ENCODE assay signal across 14 cellular contexts in the genomic region with DNA sequence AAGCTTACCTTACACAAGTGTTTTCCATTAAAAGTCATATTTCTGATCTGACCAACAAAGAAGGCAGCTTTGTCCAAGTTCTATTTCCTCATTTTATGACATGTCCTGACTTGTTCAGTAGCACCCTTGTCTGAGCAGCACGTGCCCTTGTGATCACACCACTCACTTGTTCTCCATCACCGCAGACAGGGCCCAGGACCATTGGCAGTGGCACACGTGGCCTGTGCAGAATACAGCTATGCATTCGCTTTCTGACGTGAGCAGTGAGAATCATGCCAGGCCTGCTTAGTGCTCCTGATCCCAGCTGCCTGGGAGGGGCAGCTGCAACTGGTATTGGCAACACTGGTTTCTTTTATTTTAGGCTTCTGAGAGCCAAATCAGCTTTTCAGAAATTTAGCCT.
A peak's percentile ranks its signal among the peaks of the same experiment; 100 is the strongest.
DNase-seq lines count a peak whose midpoint lies in the region; ATAC-seq lines count a peak whose summit lies in the region.
"Had no signal": no experiment of that assay in that cellular context is flagged by ENCODE, and none has a peak within 500 bp of the region (broad histone marks: within the 10 kb centered on the region; RNA-seq: fewer than 3 reads in every experiment).

No MANE protein-coding gene starts in this region.

- intact Hi-C loops in Right ventricle myocardium inferior (cut with DNase I) = no loop called here

- no peaks in the 10 kb centered on the region for H3K9me3 ChIP-seq in GM23248 (ENCODE audit: low read depth)
- H3K9me3 ChIP-seq: SJSA1 had no signal

- H3K4me2 ChIP-seq in GM23248 (ENCODE audit: unreplicated experiment) = no peak overlapping the region

- H3K4me3 ChIP-seq in GM23248 = no peak overlapping the region
- H3K4me3 ChIP-seq: SJSA1 had no signal

- H3K36me3 ChIP-seq in GM23248 (ENCODE audit: low read depth) = no peaks in the 10 kb centered on the region
- H3K36me3 ChIP-seq: SJSA1 had no signal

- H3K27ac ChIP-seq in GM23248 = no peak overlapping the region
- H3K27ac ChIP-seq: SJSA1 had no signal

- no peak for DNase-seq in GM23248
- peak; percentile 24 for DNase-seq in UCSD-AML1 (lab: John Stamatoyannopoulos, UW; ENCODE audit: unreplicated experiment)
- peak; percentile 72 for DNase-seq in Right ventricle myocardium inferior (ENCODE audit: missing footprints)
- DNase-seq in pons (ENCODE audit: low spot score) = peak; percentile 68
- no peak for DNase-seq in stimulated activated CD4-positive, alpha-beta T cell treated with anti-CD3 and anti-CD28 coated beads, Interleukin-12 subunit alpha, Interleukin-12 subunit beta, amount 100 ng/mL, for 4 hours
- DNase-seq in cortex of kidney (lab: John Stamatoyannopoulos, UW) = no peak
- DNase-seq in iPS-NIHi7 (ENCODE audit: extremely low spot score) = no peak
- DNase-seq in epidermal melanocyte (ENCODE audit: insufficient read length, low spot score) = no peak
- DNase-seq: activated T-cell treated with anti-CD3 and anti-CD28 coated beads, Interleukin-2, amount 50 U/mL, for 24 hours; erythroblast; NCI-H1092; NCI-H526 treated with DMSO at 0.1 percent for 48 hours; stimulated activated naive CD4-positive, alpha-beta T cell treated with Interleukin-2 at 50 U/mL for 16 hours had no signal

- in situ Hi-C loops in GM23248 (cut with MboI) = no loop called here

- no peaks in the 10 kb centered on the region for H4K20me1 ChIP-seq in GM23248 (ENCODE audit: insufficient read depth)

- peak overlapping the region; percentile 32 for H2AFZ ChIP-seq in GM23248

- H3K9ac ChIP-seq in GM23248 = no peak overlapping the region

- no peaks in the 10 kb centered on the region for H3K9me2 ChIP-seq in GM23248 (ENCODE audit: insufficient read depth)

- no peaks in the 10 kb centered on the region for H3K79me2 ChIP-seq in GM23248 (ENCODE audit: insufficient read depth)

- WGBS in GM23248 (ENCODE audit: low coverage in 1 of 2, low lambda C conversion rate in 2 of 2, missing lambda C conversion rate in 2 of 2), 2 experiments = 50 to 70% methylated on average over 5 of the region's 5 CpGs

- H3K27me3 ChIP-seq in GM23248 (replicated peaks; ENCODE audit: insufficient read depth) = no peaks in the 10 kb centered on the region
- H3K27me3 ChIP-seq: SJSA1 had no signal

- peak; percentile 81 for ATAC-seq in Right ventricle myocardium inferior

- H3F3A ChIP-seq in GM23248 (ENCODE audit: insufficient read depth) = no peaks in the 10 kb centered on the region

- 0 out of 2 replicates have a peak, but pooled peaks cover 3% of the 10 kb centered on the region for H3K4me1 ChIP-seq in GM23248 (ENCODE audit: insufficient read depth)

Comparison
In these comparisons a context has a peak if more than half of its experiments do, and no peak if none do; other contexts are left out.
1. DNase-seq: peak in UCSD-AML1 (single experiment), Right ventricle myocardium inferior (single experiment) and pons (single experiment); none in GM23248 (single experiment), stimulated activated CD4-positive, alpha-beta T cell treated with anti-CD3 and anti-CD28 coated beads, Interleukin-12 subunit alpha, Interleukin-12 subunit beta, amount 100 ng/mL, for 4 hours (single experiment), cortex of kidney (single experiment), iPS-NIHi7 (single experiment) and epidermal melanocyte (single experiment).